1 cellular context compared by ENCODE assay signal in genomic region chrX:21926527-21927278, GRCh38.
TF ChIP-seq lines count a peak whose summit lies in the region.

No MANE protein-coding gene starts in this region.

TF ChIP-seq in HEK293, 187 proteins besides CTCF, POLR2A, EP300 and RAD21 (continued from another document and continues in another):
- no peak for TF ChIP-seq ZNF311 (tag by site-specific recombination; IDR thresholded peaks at IDR 0.05; ENCODE audit: borderline replicate concordance)
- peak; percentile 79 for TF ChIP-seq ZBTB21 (tag by site-specific recombination; IDR thresholded peaks at IDR 0.05)
- no peak for TF ChIP-seq ZNF112 (tag by site-specific recombination; IDR thresholded peaks at IDR 0.05)
- no peak for TF ChIP-seq ZBTB10 (tag by site-specific recombination; IDR thresholded peaks at IDR 0.05)
- TF ChIP-seq, protein P1, sequence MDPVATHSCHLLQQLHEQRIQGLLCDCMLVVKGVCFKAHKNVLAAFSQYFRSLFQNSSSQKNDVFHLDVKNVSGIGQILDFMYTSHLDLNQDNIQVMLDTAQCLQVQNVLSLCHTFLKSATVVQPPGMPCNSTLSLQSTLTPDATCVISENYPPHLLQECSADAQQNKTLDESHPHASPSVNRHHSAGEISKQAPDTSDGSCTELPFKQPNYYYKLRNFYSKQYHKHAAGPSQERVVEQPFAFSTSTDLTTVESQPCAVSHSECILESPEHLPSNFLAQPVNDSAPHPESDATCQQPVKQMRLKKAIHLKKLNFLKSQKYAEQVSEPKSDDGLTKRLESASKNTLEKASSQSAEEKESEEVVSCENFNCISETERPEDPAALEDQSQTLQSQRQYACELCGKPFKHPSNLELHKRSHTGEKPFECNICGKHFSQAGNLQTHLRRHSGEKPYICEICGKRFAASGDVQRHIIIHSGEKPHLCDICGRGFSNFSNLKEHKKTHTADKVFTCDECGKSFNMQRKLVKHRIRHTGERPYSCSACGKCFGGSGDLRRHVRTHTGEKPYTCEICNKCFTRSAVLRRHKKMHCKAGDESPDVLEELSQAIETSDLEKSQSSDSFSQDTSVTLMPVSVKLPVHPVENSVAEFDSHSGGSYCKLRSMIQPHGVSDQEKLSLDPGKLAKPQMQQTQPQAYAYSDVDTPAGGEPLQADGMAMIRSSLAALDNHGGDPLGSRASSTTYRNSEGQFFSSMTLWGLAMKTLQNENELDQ (tag by site-specific recombination; IDR thresholded peaks at IDR 0.05; ENCODE audit: low read depth): no peak
- no peak for TF ChIP-seq BCL11B (tag by site-specific recombination; IDR thresholded peaks at IDR 0.05; ENCODE audit: low read depth)
- no peak; the same call in 1 of the 2 replicates for TF ChIP-seq ZNF654 (tag by site-specific recombination; IDR thresholded peaks at IDR 0.05; ENCODE audit: low read depth)
- TF ChIP-seq SP7 (tag by site-specific recombination; IDR thresholded peaks at IDR 0.05): peak; percentile 82
- no peak for TF ChIP-seq PBX3 (CRISPR knock-in tag; IDR thresholded peaks at IDR 0.05)
- TF ChIP-seq, protein P2, sequence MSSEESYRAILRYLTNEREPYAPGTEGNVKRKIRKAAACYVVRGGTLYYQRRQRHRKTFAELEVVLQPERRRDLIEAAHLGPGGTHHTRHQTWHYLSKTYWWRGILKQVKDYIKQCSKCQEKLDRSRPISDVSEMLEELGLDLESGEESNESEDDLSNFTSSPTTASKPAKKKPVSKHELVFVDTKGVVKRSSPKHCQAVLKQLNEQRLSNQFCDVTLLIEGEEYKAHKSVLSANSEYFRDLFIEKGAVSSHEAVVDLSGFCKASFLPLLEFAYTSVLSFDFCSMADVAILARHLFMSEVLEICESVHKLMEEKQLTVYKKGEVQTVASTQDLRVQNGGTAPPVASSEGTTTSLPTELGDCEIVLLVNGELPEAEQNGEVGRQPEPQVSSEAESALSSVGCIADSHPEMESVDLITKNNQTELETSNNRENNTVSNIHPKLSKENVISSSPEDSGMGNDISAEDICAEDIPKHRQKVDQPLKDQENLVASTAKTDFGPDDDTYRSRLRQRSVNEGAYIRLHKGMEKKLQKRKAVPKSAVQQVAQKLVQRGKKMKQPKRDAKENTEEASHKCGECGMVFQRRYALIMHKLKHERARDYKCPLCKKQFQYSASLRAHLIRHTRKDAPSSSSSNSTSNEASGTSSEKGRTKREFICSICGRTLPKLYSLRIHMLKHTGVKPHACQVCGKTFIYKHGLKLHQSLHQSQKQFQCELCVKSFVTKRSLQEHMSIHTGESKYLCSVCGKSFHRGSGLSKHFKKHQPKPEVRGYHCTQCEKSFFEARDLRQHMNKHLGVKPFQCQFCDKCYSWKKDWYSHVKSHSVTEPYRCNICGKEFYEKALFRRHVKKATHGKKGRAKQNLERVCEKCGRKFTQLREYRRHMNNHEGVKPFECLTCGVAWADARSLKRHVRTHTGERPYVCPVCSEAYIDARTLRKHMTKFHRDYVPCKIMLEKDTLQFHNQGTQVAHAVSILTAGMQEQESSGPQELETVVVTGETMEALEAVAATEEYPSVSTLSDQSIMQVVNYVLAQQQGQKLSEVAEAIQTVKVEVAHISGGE (tag by site-specific recombination; conservative IDR thresholded peaks at IDR 0.05; ENCODE audit: low read depth): no peak
- TF ChIP-seq ZNF202 (tag by site-specific recombination; IDR thresholded peaks at IDR 0.05; ENCODE audit: borderline replicate concordance): no peak
- TF ChIP-seq, protein P3, sequence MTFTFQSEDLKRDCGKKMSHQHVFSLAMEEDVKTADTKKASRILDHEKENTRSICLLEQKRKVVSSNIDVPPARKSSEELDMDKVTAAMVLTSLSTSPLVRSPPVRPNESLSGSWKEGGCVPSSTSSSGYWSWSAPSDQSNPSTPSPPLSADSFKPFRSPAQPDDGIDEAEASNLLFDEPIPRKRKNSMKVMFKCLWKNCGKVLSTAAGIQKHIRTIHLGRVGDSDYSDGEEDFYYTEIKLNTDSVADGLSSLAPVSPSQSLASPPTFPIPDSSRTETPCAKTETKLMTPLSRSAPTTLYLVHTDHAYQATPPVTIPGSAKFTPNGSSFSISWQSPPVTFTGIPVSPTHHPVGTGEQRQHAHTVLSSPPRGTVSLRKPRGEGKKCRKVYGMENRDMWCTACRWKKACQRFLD (tag by site-specific recombination; IDR thresholded peaks at IDR 0.05): no peak
- 0 out of 2 replicates have a peak, but pooled peaks have one; percentile 13 for TF ChIP-seq OSR2 (tag by site-specific recombination; IDR thresholded peaks at IDR 0.05)
- no peak for TF ChIP-seq ZBTB1 (tag by site-specific recombination; IDR thresholded peaks at IDR 0.05)
- no peak for TF ChIP-seq ZNF2 (tag by site-specific recombination; IDR thresholded peaks at IDR 0.05)
- no peak for TF ChIP-seq ZNF302 (tag by site-specific recombination; IDR thresholded peaks at IDR 0.05; ENCODE audit: low read depth)
- no peak for TF ChIP-seq ZNF350 (tag by site-specific recombination; IDR thresholded peaks at IDR 0.05)
- TF ChIP-seq ZNF529 (tag by site-specific recombination; IDR thresholded peaks at IDR 0.05; ENCODE audit: insufficient replicate concordance): no peak
- TF ChIP-seq ZNF449 (tag by site-specific recombination; IDR thresholded peaks at IDR 0.05): no peak
- TF ChIP-seq ZNF274 (IDR thresholded peaks at IDR 0.05; ENCODE audit: low read length): no peak
- no peak for TF ChIP-seq ZNF274 (tag by site-specific recombination; IDR thresholded peaks at IDR 0.05; ENCODE audit: borderline replicate concordance)
- peak; percentile 68; the same call in 1 of the 2 replicates for TF ChIP-seq HIC1 (tag by site-specific recombination; IDR thresholded peaks at IDR 0.05)
- no peak for TF ChIP-seq ZBTB20 (tag by site-specific recombination; IDR thresholded peaks at IDR 0.05)
- no peak for TF ChIP-seq KLF7 (tag by site-specific recombination; IDR thresholded peaks at IDR 0.05; ENCODE audit: borderline replicate concordance)
- no peak for TF ChIP-seq ZNF37A (tag by site-specific recombination; IDR thresholded peaks at IDR 0.05)
- TF ChIP-seq ZSCAN23 (tag by site-specific recombination; IDR thresholded peaks at IDR 0.05): no peak
- no peak for TF ChIP-seq YY2 (tag by site-specific recombination; IDR thresholded peaks at IDR 0.05)
- no peak for TF ChIP-seq ZNF280D (tag by site-specific recombination; IDR thresholded peaks at IDR 0.05)
- no peak for TF ChIP-seq ZNF837 (tag by site-specific recombination; IDR thresholded peaks at IDR 0.05)
- TF ChIP-seq ZNF354C (tag by site-specific recombination; IDR thresholded peaks at IDR 0.05; ENCODE audit: borderline replicate concordance, low read depth): no peak
- no peak for TF ChIP-seq ZNF747 (tag by site-specific recombination; IDR thresholded peaks at IDR 0.05)
- TF ChIP-seq, protein P4, sequence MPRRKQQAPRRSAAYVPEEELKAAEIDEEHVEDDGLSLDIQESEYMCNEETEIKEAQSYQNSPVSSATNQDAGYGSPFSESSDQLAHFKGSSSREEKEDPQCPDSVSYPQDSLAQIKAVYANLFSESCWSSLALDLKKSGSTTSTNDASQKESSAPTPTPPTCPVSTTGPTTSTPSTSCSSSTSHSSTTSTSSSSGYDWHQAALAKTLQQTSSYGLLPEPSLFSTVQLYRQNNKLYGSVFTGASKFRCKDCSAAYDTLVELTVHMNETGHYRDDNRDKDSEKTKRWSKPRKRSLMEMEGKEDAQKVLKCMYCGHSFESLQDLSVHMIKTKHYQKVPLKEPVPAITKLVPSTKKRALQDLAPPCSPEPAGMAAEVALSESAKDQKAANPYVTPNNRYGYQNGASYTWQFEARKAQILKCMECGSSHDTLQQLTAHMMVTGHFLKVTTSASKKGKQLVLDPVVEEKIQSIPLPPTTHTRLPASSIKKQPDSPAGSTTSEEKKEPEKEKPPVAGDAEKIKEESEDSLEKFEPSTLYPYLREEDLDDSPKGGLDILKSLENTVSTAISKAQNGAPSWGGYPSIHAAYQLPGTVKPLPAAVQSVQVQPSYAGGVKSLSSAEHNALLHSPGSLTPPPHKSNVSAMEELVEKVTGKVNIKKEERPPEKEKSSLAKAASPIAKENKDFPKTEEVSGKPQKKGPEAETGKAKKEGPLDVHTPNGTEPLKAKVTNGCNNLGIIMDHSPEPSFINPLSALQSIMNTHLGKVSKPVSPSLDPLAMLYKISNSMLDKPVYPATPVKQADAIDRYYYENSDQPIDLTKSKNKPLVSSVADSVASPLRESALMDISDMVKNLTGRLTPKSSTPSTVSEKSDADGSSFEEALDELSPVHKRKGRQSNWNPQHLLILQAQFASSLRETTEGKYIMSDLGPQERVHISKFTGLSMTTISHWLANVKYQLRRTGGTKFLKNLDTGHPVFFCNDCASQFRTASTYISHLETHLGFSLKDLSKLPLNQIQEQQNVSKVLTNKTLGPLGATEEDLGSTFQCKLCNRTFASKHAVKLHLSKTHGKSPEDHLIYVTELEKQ (tag by site-specific recombination; IDR thresholded peaks at IDR 0.05; ENCODE audit: borderline replicate concordance): peak; percentile 44; the same call in 1 of the 2 replicates
- peak; percentile 93 for TF ChIP-seq ZEB2 (tag by site-specific recombination; IDR thresholded peaks at IDR 0.05)
- TF ChIP-seq BCL11A (tag by site-specific recombination; IDR thresholded peaks at IDR 0.05; ENCODE audit: low read depth): no peak
- TF ChIP-seq ZIC2 (tag by site-specific recombination; IDR thresholded peaks at IDR 0.05): no peak
- no peak for TF ChIP-seq ZNF677 (tag by site-specific recombination; IDR thresholded peaks at IDR 0.05)
